Comparison of ENCODE assay signal across 14 cellular contexts in genomic region chrX:72526534-72527508, GRCh38. TPM values are rescaled to one million over a fixed set of nuclear protein-coding genes. Genes with fewer than 3 reads are reported as not detected.
A peak's percentile ranks its signal among the peaks of the same experiment; 100 is the strongest.
DNase-seq lines count a peak whose midpoint lies in the region; ATAC-seq, FAIRE-seq and TF ChIP-seq lines count a peak whose summit lies in the region.
"Had no signal": no experiment of that assay in that cellular context is flagged by ENCODE, and none has a peak within 500 bp of the region (broad histone marks: within the 10 kb centered on the region; RNA-seq: fewer than 3 reads in every experiment).

No MANE protein-coding gene starts in this region.

- no peaks in the 10 kb centered on the region for H3K27me3 Mint-ChIP-seq in activated CD8-positive, alpha-beta memory T cell treated with anti-CD3 and anti-CD28 coated beads, Interleukin-2, amount 10 ng/mL, durations not matched to agents 7 days and 5 days
- no peaks in the 10 kb centered on the region for H3K27me3 Mint-ChIP-seq in stimulated activated naive B cell treated with anti-CD40 and anti-IgM and Interleukin-4, amounts not matched to agents 10 μg/mL and 1 μg/mL and 100 μg/mL, for 72 hours
- H3K27me3 Mint-ChIP-seq in activated T-cell treated with anti-CD3 and anti-CD28 coated beads, Interleukin-2, amount 50 U/mL, for 72 hours (ENCODE audit: low read depth): peaks cover 14% of the 10 kb centered on the region

- ATAC-seq in activated CD8-positive, alpha-beta memory T cell treated with anti-CD3 and anti-CD28 coated beads, Interleukin-2, amount 10 ng/mL, durations not matched to agents 7 days and 5 days: no peak
- ATAC-seq in stimulated activated naive B cell treated with anti-CD40 and anti-IgM and Interleukin-4, amounts not matched to agents 10 μg/mL and 1 μg/mL and 100 μg/mL, for 72 hours (replicated peaks): peak; percentile 71 to 75
- no peak for ATAC-seq in activated T-cell treated with anti-CD3 and anti-CD28 coated beads, Interleukin-2, amount 50 U/mL, for 72 hours (replicated peaks in 1 of 2)
- ATAC-seq: SK-N-SH treated with all-trans-retinoic acid at 6 μM for 48 hours had no signal

- no peak for DNase-seq in activated CD8-positive, alpha-beta memory T cell treated with anti-CD3 and anti-CD28 coated beads, Interleukin-2, amount 10 ng/mL, durations not matched to agents 7 days and 5 days
- no peak for DNase-seq in activated CD8-positive, alpha-beta memory T cell treated with anti-CD3 and anti-CD28 coated beads, Interleukin-2, amount 50 U/mL, for 48 hours
- peak; percentile 87 for DNase-seq in NB4 (ENCODE audit: low read depth)
- DNase-seq in bronchial epithelial cell (ENCODE audit: low read depth): peak; percentile 12
- DNase-seq in stimulated activated naive B cell treated with anti-CD40 and anti-IgM and Interleukin-4, amounts not matched to agents 10 μg/mL and 1 μg/mL and 100 μg/mL, for 72 hours: no peak
- no peak for DNase-seq in activated T-cell treated with anti-CD3 and anti-CD28 coated beads, Interleukin-2, amount 50 U/mL, for 72 hours
- no peak for DNase-seq in islet precursor cell
- no peak for DNase-seq in NCI-H345 (lab: John Stamatoyannopoulos, UW)
- DNase-seq: DMS79, foreskin fibroblast, NCI-H2171, right cardiac atrium had no signal

- peaks cover 18% of the 10 kb centered on the region for H3K36me3 Mint-ChIP-seq in activated CD8-positive, alpha-beta memory T cell treated with anti-CD3 and anti-CD28 coated beads, Interleukin-2, amount 10 ng/mL, durations not matched to agents 7 days and 5 days
- peaks cover 3 to 10% of the 10 kb centered on the region in 2 donors for H3K36me3 Mint-ChIP-seq in stimulated activated naive B cell treated with anti-CD40 and anti-IgM and Interleukin-4, amounts not matched to agents 10 μg/mL and 1 μg/mL and 100 μg/mL, for 72 hours
- peaks cover 4 to 7% of the 10 kb centered on the region in 2 donors for H3K36me3 Mint-ChIP-seq in activated T-cell treated with anti-CD3 and anti-CD28 coated beads, Interleukin-2, amount 50 U/mL, for 72 hours (ENCODE audit: insufficient read depth in 2 of 2)

- TF ChIP-seq CTCF in NB4 (IDR thresholded peaks at IDR 0.05; ENCODE audit: low read depth, low read length) (no peak), bronchial epithelial cell (IDR thresholded peaks at IDR 0.05; ENCODE audit: insufficient read depth, low read length, severe bottlenecking) (no peak)

- peak overlapping the region; percentile 22 for H3K27ac Mint-ChIP-seq in activated CD8-positive, alpha-beta memory T cell treated with anti-CD3 and anti-CD28 coated beads, Interleukin-2, amount 10 ng/mL, durations not matched to agents 7 days and 5 days
- H3K27ac Mint-ChIP-seq in stimulated activated naive B cell treated with anti-CD40 and anti-IgM and Interleukin-4, amounts not matched to agents 10 μg/mL and 1 μg/mL and 100 μg/mL, for 72 hours: peak overlapping the region; percentile 2
- H3K27ac Mint-ChIP-seq in activated T-cell treated with anti-CD3 and anti-CD28 coated beads, Interleukin-2, amount 50 U/mL, for 72 hours: no peak overlapping the region

- H3K36me3 ChIP-seq in bronchial epithelial cell (ENCODE audit: control insufficient read depth, insufficient read depth, low read length): no peaks in the 10 kb centered on the region

- no peak overlapping the region for H3K4me3 Mint-ChIP-seq in activated CD8-positive, alpha-beta memory T cell treated with anti-CD3 and anti-CD28 coated beads, Interleukin-2, amount 10 ng/mL, durations not matched to agents 7 days and 5 days
- no peak overlapping the region for H3K4me3 Mint-ChIP-seq in stimulated activated naive B cell treated with anti-CD40 and anti-IgM and Interleukin-4, amounts not matched to agents 10 μg/mL and 1 μg/mL and 100 μg/mL, for 72 hours
- no peak overlapping the region for H3K4me3 Mint-ChIP-seq in activated T-cell treated with anti-CD3 and anti-CD28 coated beads, Interleukin-2, amount 50 U/mL, for 72 hours

- H3K9me3 Mint-ChIP-seq in activated CD8-positive, alpha-beta memory T cell treated with anti-CD3 and anti-CD28 coated beads, Interleukin-2, amount 10 ng/mL, durations not matched to agents 7 days and 5 days (ENCODE audit: low read depth): no peaks in the 10 kb centered on the region
- no peaks in the 10 kb centered on the region for H3K9me3 Mint-ChIP-seq in stimulated activated naive B cell treated with anti-CD40 and anti-IgM and Interleukin-4, amounts not matched to agents 10 μg/mL and 1 μg/mL and 100 μg/mL, for 72 hours
- H3K9me3 Mint-ChIP-seq in activated T-cell treated with anti-CD3 and anti-CD28 coated beads, Interleukin-2, amount 50 U/mL, for 72 hours: peaks cover 0 to 6% of the 10 kb centered on the region in 2 donors

- FAIRE-seq in bronchial epithelial cell (lab: Jason Lieb, UNC): no peak
- FAIRE-seq: A204.1 had no signal

- CTCF ChIA-PET in activated CD8-positive, alpha-beta memory T cell treated with anti-CD3 and anti-CD28 coated beads, Interleukin-2, amount 10 ng/mL, durations not matched to agents 7 days and 5 days (lab: Charles Lee): no interaction called here

- no peak for TF ChIP-seq POLR2A in NB4 (IDR thresholded peaks at IDR 0.05; ENCODE audit: extremely low read depth, insufficient read length)

- peaks cover 22% of the 10 kb centered on the region for H3K4me1 Mint-ChIP-seq in activated CD8-positive, alpha-beta memory T cell treated with anti-CD3 and anti-CD28 coated beads, Interleukin-2, amount 10 ng/mL, durations not matched to agents 7 days and 5 days
- H3K4me1 Mint-ChIP-seq in stimulated activated naive B cell treated with anti-CD40 and anti-IgM and Interleukin-4, amounts not matched to agents 10 μg/mL and 1 μg/mL and 100 μg/mL, for 72 hours: peaks cover 10 to 29% of the 10 kb centered on the region in 2 donors
- H3K4me1 Mint-ChIP-seq in activated T-cell treated with anti-CD3 and anti-CD28 coated beads, Interleukin-2, amount 50 U/mL, for 72 hours (ENCODE audit: low read depth): peaks cover 12% of the 10 kb centered on the region

- H3K27me3 ChIP-seq in bronchial epithelial cell (ENCODE audit: control insufficient read depth, insufficient read depth, low read length): no peaks in the 10 kb centered on the region

- H3K4me3 ChIP-seq in NB4 (ENCODE audit: low read depth, low read length) (no peak overlapping the region), bronchial epithelial cell (ENCODE audit: low read depth, low read length) (no peak overlapping the region)

RNA-seq across cellular contexts. Expression of gene HDAC8, which starts 45.8 kb away (rescaled TPM):
- total RNA-seq in activated CD8-positive, alpha-beta memory T cell treated with anti-CD3 and anti-CD28 coated beads, Interleukin-2, amount 10 ng/mL, durations not matched to agents 7 days and 5 days: 10 to 100 TPM; 29.0 to 31.6 TPM
- total RNA-seq in bronchial epithelial cell: 17.6 and 21.1 TPM in 2 replicates
- 10 to 100 TPM; 23.5 to 24.3 TPM for total RNA-seq in activated T-cell treated with anti-CD3 and anti-CD28 coated beads, Interleukin-2, amount 50 U/mL, for 72 hours

Comparison
In these comparisons a context has a peak if more than half of its experiments do, and no peak if none do; other contexts are left out.
1. ATAC-seq: peak in stimulated activated naive B cell treated with anti-CD40 and anti-IgM and Interleukin-4, amounts not matched to agents 10 μg/mL and 1 μg/mL and 100 μg/mL, for 72 hours (2 of 2); none in activated CD8-positive, alpha-beta memory T cell treated with anti-CD3 and anti-CD28 coated beads, Interleukin-2, amount 10 ng/mL, durations not matched to agents 7 days and 5 days (single experiment) and activated T-cell treated with anti-CD3 and anti-CD28 coated beads, Interleukin-2, amount 50 U/mL, for 72 hours (0 of 2).
2. DNase-seq: peak in NB4 (single experiment) and bronchial epithelial cell (single experiment); none in activated CD8-positive, alpha-beta memory T cell treated with anti-CD3 and anti-CD28 coated beads, Interleukin-2, amount 10 ng/mL, durations not matched to agents 7 days and 5 days (single experiment), activated CD8-positive, alpha-beta memory T cell treated with anti-CD3 and anti-CD28 coated beads, Interleukin-2, amount 50 U/mL, for 48 hours (single experiment), stimulated activated naive B cell treated with anti-CD40 and anti-IgM and Interleukin-4, amounts not matched to agents 10 μg/mL and 1 μg/mL and 100 μg/mL, for 72 hours (single experiment), activated T-cell treated with anti-CD3 and anti-CD28 coated beads, Interleukin-2, amount 50 U/mL, for 72 hours (0 of 2), islet precursor cell (single experiment) and NCI-H345 (single experiment).